8 cellular contexts compared by ENCODE assay signal in genomic region chr1:47438321-47439150, GRCh38. TPM values are rescaled to one million over a fixed set of nuclear protein-coding genes. Genes with fewer than 3 reads are reported as not detected.
DNase-seq lines count a peak whose midpoint lies in the region; TF ChIP-seq lines count a peak whose summit lies in the region.

No MANE protein-coding gene starts in this region.

- no peak for TF ChIP-seq POLR2A in ovary (IDR thresholded peaks at IDR 0.05)

- H2AFZ ChIP-seq in GM23248 = peak overlapping the region; percentile 80

- H3K27me3 ChIP-seq in GM23248 (replicated peaks; ENCODE audit: insufficient read depth) (peaks cover 23% of the 10 kb centered on the region), SJCRH30 (no peaks in the 10 kb centered on the region), ovary (no peaks in the 10 kb centered on the region)

- intact Hi-C loops in ovary (cut with DNase I) = loop anchor here (2.0 to 10.0 kb wide), 3 partner anchors 244 to 286 kb away; partner anchors contain the start of gene PDZK1IP1 (in 1 of the 4)

- no peaks in the 10 kb centered on the region for H3K9me2 ChIP-seq in GM23248 (ENCODE audit: insufficient read depth)

- in situ Hi-C loops in GM23248 (cut with MboI) = no loop called here

- H3F3A ChIP-seq in GM23248 (ENCODE audit: insufficient read depth) = 0 out of 2 replicates have a peak, but pooled peaks cover 5% of the 10 kb centered on the region

- 17 to 19% methylated on average over 66 to 85 of the region's 117 CpGs for WGBS in GM23248 (ENCODE audit: low coverage in 1 of 2, low lambda C conversion rate in 2 of 2, missing lambda C conversion rate in 2 of 2), 2 experiments
- 1 to 2% (median 1%) methylated on average over 28 to 117 of the region's 117 CpGs for whole genome bisulfite sequencing in ovary, 3 donors

- TF ChIP-seq CTCF in choroid plexus epithelial cell (conservative IDR thresholded peaks at IDR 0.05; ENCODE audit: low read depth, low read length) (no peak), ovary (IDR thresholded peaks at IDR 0.05) (no peak)

- H3K4me2 ChIP-seq in GM23248 (ENCODE audit: unreplicated experiment) = no peak overlapping the region

- peak overlapping the region; percentile 83 for H3K4me3 ChIP-seq in GM23248
- peak overlapping the region; percentile 95 for H3K4me3 ChIP-seq in SJCRH30
- peak overlapping the region; percentile 86 for H3K4me3 ChIP-seq in choroid plexus epithelial cell (ENCODE audit: low read depth, low read length)
- peak overlapping the region; percentile 65 for H3K4me3 ChIP-seq in ovary

- H3K79me2 ChIP-seq in GM23248 (ENCODE audit: insufficient read depth) = no peaks in the 10 kb centered on the region

- no peaks in the 10 kb centered on the region for H4K20me1 ChIP-seq in GM23248 (ENCODE audit: insufficient read depth)

- no peak overlapping the region for H3K27ac ChIP-seq in GM23248
- H3K27ac ChIP-seq in SJCRH30 = peak overlapping the region; percentile 76
- H3K27ac ChIP-seq in ovary = no peak overlapping the region

- H3K36me3 ChIP-seq in GM23248 (ENCODE audit: low read depth) (no peaks in the 10 kb centered on the region), SJCRH30 (no peaks in the 10 kb centered on the region), ovary (no peaks in the 10 kb centered on the region)

- H3K9me3 ChIP-seq in GM23248 (ENCODE audit: low read depth) = no peaks in the 10 kb centered on the region
- H3K9me3 ChIP-seq in SJCRH30 (replicated peaks) = no peaks in the 10 kb centered on the region
- no peaks in the 10 kb centered on the region for H3K9me3 ChIP-seq in ovary

- H3K4me1 ChIP-seq in GM23248 (ENCODE audit: insufficient read depth) (peaks cover 10% of the 10 kb centered on the region; the same call in 1 of the 2 replicates), SJCRH30 (no peaks in the 10 kb centered on the region), ovary (ENCODE audit: insufficient read depth) (peaks cover 6% of the 10 kb centered on the region)

- DNase-seq in GM23248 = peak; percentile 33
- no peak for DNase-seq in SJCRH30
- peak; percentile 54 for DNase-seq in choroid plexus epithelial cell (ENCODE audit: low read depth)
- DNase-seq in ovary = no peak
- no peak for DNase-seq in dedifferentiated amniotic fluid mesenchymal stem cell (ENCODE audit: extremely low spot score)
- no peak for DNase-seq in kidney glomerular epithelial cell (lab: John Stamatoyannopoulos, UW)
- no peak for DNase-seq in NCI-H1092 treated with DMSO at 0.1 percent for 48 hours (lab: John Stamatoyannopoulos, UW)
- DNase-seq in AG08396 (ENCODE audit: low spot score) = no peak

- no peak for TF ChIP-seq EP300 in ovary (IDR thresholded peaks at IDR 0.05)

- no peak overlapping the region for H3K9ac ChIP-seq in GM23248

RNA-seq across cellular contexts. Expression of gene FOXD2, which starts 0.7 kb away (rescaled TPM):
- total RNA-seq in GM23248 (2014; rRNA removed; shearing (Covaris generic)) = 0.43 TPM in 1 of 2 replicates, not detected in the other
- polyA plus RNA-seq in GM23248 (2016; fragmentation: Nextera tagmentation; extraction: Ambion mirVana) (0.15 and 0.20 TPM in 2 replicates), ovary (under 1 TPM; 0.05 to 0.10 TPM)
- total RNA-seq in SJCRH30 (2014; rRNA removed; shearing (Covaris generic)) = 1.7 and 2.2 TPM in 2 replicates
- under 1 TPM in 4 of 7 donors, not detected in 3; 0.07 to 0.18 (median 0.09) TPM for total RNA-seq in ovary

RNA-seq across cellular contexts. Expression of gene FOXE3, which starts 22.5 kb away (rescaled TPM):
- 0.13 TPM in 1 of 2 replicates, not detected in the other for total RNA-seq in GM23248 (2014; rRNA removed; shearing (Covaris generic))
- 0.13 TPM in 1 of 2 replicates, not detected in the other for polyA plus RNA-seq in GM23248 (2016; fragmentation: Nextera tagmentation; extraction: Ambion mirVana)
- total RNA-seq in SJCRH30 (2014; rRNA removed; shearing (Covaris generic)) = not detected in 2 replicates
- total RNA-seq in ovary = not detected
- polyA plus RNA-seq in ovary = not detected

Comparison
In these comparisons a context has a peak if more than half of its experiments do, and no peak if none do; other contexts are left out.
1. DNase-seq: peak in GM23248 (single experiment) and choroid plexus epithelial cell (single experiment); none in SJCRH30 (0 of 2), ovary (0 of 5), dedifferentiated amniotic fluid mesenchymal stem cell (single experiment), kidney glomerular epithelial cell (single experiment), NCI-H1092 treated with DMSO at 0.1 percent for 48 hours (single experiment) and AG08396 (single experiment).
2. Peak in every context shown above with its lines, with median percentiles within 50 percentile points of each other: H3K4me3 ChIP-seq.